ENCODE assay signal across 9 cellular contexts in genomic region chr16:86577314-86577971, GRCh38. TPM values are rescaled to one million over a fixed set of nuclear protein-coding genes. Genes with fewer than 3 reads are reported as not detected.
DNase-seq lines count a peak whose midpoint lies in the region; ATAC-seq lines count a peak whose summit lies in the region.
"Had no signal": no experiment of that assay in that cellular context is flagged by ENCODE, and none has a peak within 500 bp of the region (broad histone marks: within the 10 kb centered on the region; RNA-seq: fewer than 3 reads in every experiment).

No MANE protein-coding gene starts in this region.

- H3K36me3 ChIP-seq in iPS-15b (ENCODE audit: control insufficient read depth, insufficient read depth, low read length) (no peaks in the 10 kb centered on the region), skeletal muscle tissue (ENCODE audit: control insufficient read depth in 3 of 3, insufficient read depth in 3 of 3, low read length in 3 of 3) (no peaks in the 10 kb centered on the region)
- no peaks in the 10 kb centered on the region for H3K36me3 ChIP-seq in effector memory CD4-positive, alpha-beta T cell (ENCODE audit: control insufficient read depth, insufficient read depth, low read length)

- H3K36me3 Mint-ChIP-seq in activated T-helper 17 cell treated with anti-CD3 and anti-CD28 coated beads, Interleukin-2, amount 50 U/mL, for 72 hours (ENCODE audit: low read depth): no peaks in the 10 kb centered on the region

- H3K4me3 ChIP-seq in iPS-15b (ENCODE audit: low read depth, low read length): peak overlapping the region; percentile 68
- no peak overlapping the region for H3K4me3 ChIP-seq in skeletal muscle tissue (ENCODE audit: low read length in 3 of 3)
- no peak overlapping the region for H3K4me3 ChIP-seq in effector memory CD4-positive, alpha-beta T cell (ENCODE audit: insufficient read depth, low read depth, low read length, poor library complexity, severe bottlenecking)

- H3K27me3 ChIP-seq in iPS-15b (ENCODE audit: control insufficient read depth, insufficient read depth, low read length) (peaks cover 95% of the 10 kb centered on the region), skeletal muscle tissue (ENCODE audit: control insufficient read depth in 3 of 3, insufficient read depth in 3 of 3, low read length in 3 of 3) (peaks cover 75 to 85% (median 80%) of the 10 kb centered on the region in 3 donors)
- peaks cover 26% of the 10 kb centered on the region for H3K27me3 ChIP-seq in effector memory CD4-positive, alpha-beta T cell (replicated peaks; ENCODE audit: control insufficient read depth, insufficient read depth, low read length, poor library complexity, severe bottlenecking)

- no peak overlapping the region for H3K27ac Mint-ChIP-seq in activated T-helper 17 cell treated with anti-CD3 and anti-CD28 coated beads, Interleukin-2, amount 50 U/mL, for 72 hours
- no peak overlapping the region for H3K27ac Mint-ChIP-seq in stimulated activated naive CD8-positive, alpha-beta T cell treated with anti-CD3 and anti-CD28 coated beads, Interleukin-15, amount 100 ng/mL, for 72 hours

- H3K4me1 ChIP-seq in iPS-15b (ENCODE audit: control insufficient read depth, insufficient read depth, low read length) (peaks cover 3% of the 10 kb centered on the region), skeletal muscle tissue (ENCODE audit: control insufficient read depth in 3 of 3, insufficient read depth in 3 of 3, low read length in 3 of 3) (peaks cover 2 to 17% (median 16%) of the 10 kb centered on the region in 3 donors)
- peaks cover 8% of the 10 kb centered on the region for H3K4me1 ChIP-seq in effector memory CD4-positive, alpha-beta T cell (ENCODE audit: control insufficient read depth, insufficient read depth, low read length, poor library complexity, severe bottlenecking)

- no peaks in the 10 kb centered on the region for H3K9me3 ChIP-seq in iPS-15b (ENCODE audit: control insufficient read depth, insufficient read depth, low read length)
- no peaks in the 10 kb centered on the region for H3K9me3 ChIP-seq in skeletal muscle tissue (ENCODE audit: control insufficient read depth in 3 of 3, low read length in 3 of 3)
- H3K9me3 ChIP-seq in effector memory CD4-positive, alpha-beta T cell (ENCODE audit: control insufficient read depth, low read length): no peaks in the 10 kb centered on the region

- ATAC-seq in activated T-helper 17 cell treated with anti-CD3 and anti-CD28 coated beads, Interleukin-2, amount 50 U/mL, for 72 hours (replicated peaks): no peak
- ATAC-seq in stimulated activated naive CD8-positive, alpha-beta T cell treated with anti-CD3 and anti-CD28 coated beads, Interleukin-15, amount 100 ng/mL, for 72 hours: no peak
- no peak for ATAC-seq in GM21447 (IDR thresholded peaks at IDR 0.05; ENCODE audit: unreplicated experiment)

- no peaks in the 10 kb centered on the region for H3K4me1 Mint-ChIP-seq in activated T-helper 17 cell treated with anti-CD3 and anti-CD28 coated beads, Interleukin-2, amount 50 U/mL, for 72 hours
- peaks cover 23% of the 10 kb centered on the region for H3K4me1 Mint-ChIP-seq in stimulated activated naive CD8-positive, alpha-beta T cell treated with anti-CD3 and anti-CD28 coated beads, Interleukin-15, amount 100 ng/mL, for 72 hours

- no peaks in the 10 kb centered on the region for H3K9me3 Mint-ChIP-seq in activated T-helper 17 cell treated with anti-CD3 and anti-CD28 coated beads, Interleukin-2, amount 50 U/mL, for 72 hours
- no peaks in the 10 kb centered on the region for H3K9me3 Mint-ChIP-seq in stimulated activated naive CD8-positive, alpha-beta T cell treated with anti-CD3 and anti-CD28 coated beads, Interleukin-15, amount 100 ng/mL, for 72 hours

- peak overlapping the region; percentile 36 for H3K27ac ChIP-seq in skeletal muscle tissue (ENCODE audit: low read depth, low read length)
- H3K27ac ChIP-seq in effector memory CD4-positive, alpha-beta T cell (ENCODE audit: insufficient read depth, low read length, poor library complexity, severe bottlenecking): no peak overlapping the region

- H3K4me3 Mint-ChIP-seq in activated T-helper 17 cell treated with anti-CD3 and anti-CD28 coated beads, Interleukin-2, amount 50 U/mL, for 72 hours: peak overlapping the region; percentile 9
- no peak overlapping the region for H3K4me3 Mint-ChIP-seq in stimulated activated naive CD8-positive, alpha-beta T cell treated with anti-CD3 and anti-CD28 coated beads, Interleukin-15, amount 100 ng/mL, for 72 hours

- H3K9ac ChIP-seq in iPS-15b (ENCODE audit: low read depth, low read length): no peak overlapping the region
- no peak overlapping the region for H3K9ac ChIP-seq in skeletal muscle tissue (ENCODE audit: low read depth in 1 of 3, low read length in 3 of 3)

- H3K27me3 Mint-ChIP-seq in activated T-helper 17 cell treated with anti-CD3 and anti-CD28 coated beads, Interleukin-2, amount 50 U/mL, for 72 hours: peaks cover 54% of the 10 kb centered on the region
- H3K27me3 Mint-ChIP-seq in stimulated activated naive CD8-positive, alpha-beta T cell treated with anti-CD3 and anti-CD28 coated beads, Interleukin-15, amount 100 ng/mL, for 72 hours: peaks cover 98% of the 10 kb centered on the region

- DNase-seq in HCEC 1CT: peak; percentile 84
- no peak for DNase-seq in effector memory CD4-positive, alpha-beta T cell
- DNase-seq in stimulated activated naive CD8-positive, alpha-beta T cell treated with anti-CD3 and anti-CD28 coated beads, Interleukin-15, amount 100 ng/mL, for 72 hours: no peak
- DNase-seq: KG1, NCI-H82 had no signal

RNA-seq across cellular contexts. Expression of gene FOXL1, which starts 0.9 kb away (rescaled TPM):
- not detected for total RNA-seq in activated T-helper 17 cell treated with anti-CD3 and anti-CD28 coated beads, Interleukin-2, amount 50 U/mL, for 72 hours
- under 0.01 TPM for total RNA-seq in skeletal muscle tissue

RNA-seq across cellular contexts. Expression of gene FOXC2, which starts 10.8 kb away (rescaled TPM):
- total RNA-seq in activated T-helper 17 cell treated with anti-CD3 and anti-CD28 coated beads, Interleukin-2, amount 50 U/mL, for 72 hours: not detected
- under 0.01 TPM for total RNA-seq in skeletal muscle tissue

RNA-seq across cellular contexts. Expression of gene MTHFSD, which starts 22.4 kb away (rescaled TPM):
- total RNA-seq in activated T-helper 17 cell treated with anti-CD3 and anti-CD28 coated beads, Interleukin-2, amount 50 U/mL, for 72 hours: 10 to 100 TPM; 17.1 to 19.3 TPM
- total RNA-seq in skeletal muscle tissue: 12.5 TPM
